Comparison of ENCODE assay signal across 1 cellular context in the genomic region with DNA sequence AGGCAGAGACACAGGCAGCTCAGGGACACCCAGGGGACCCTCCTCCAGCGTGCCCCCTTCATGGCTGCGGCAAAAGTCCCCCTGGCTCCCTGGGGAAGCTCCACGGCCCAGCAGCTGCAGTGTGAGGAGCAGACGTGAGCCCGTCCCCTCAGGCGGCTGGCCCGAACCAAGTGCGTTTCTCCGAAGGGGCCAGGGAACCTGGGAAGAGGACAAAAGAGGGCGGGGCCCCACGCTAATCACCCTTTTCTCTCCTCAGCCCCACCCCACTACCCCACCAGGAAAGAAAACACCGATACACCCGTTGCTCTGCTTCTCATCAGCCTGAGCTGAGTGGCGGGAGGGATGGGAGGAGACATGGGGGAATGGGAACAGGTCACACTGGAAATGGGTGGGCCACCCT.
TF ChIP-seq lines count a peak whose summit lies in the region.

A gene with protein sequence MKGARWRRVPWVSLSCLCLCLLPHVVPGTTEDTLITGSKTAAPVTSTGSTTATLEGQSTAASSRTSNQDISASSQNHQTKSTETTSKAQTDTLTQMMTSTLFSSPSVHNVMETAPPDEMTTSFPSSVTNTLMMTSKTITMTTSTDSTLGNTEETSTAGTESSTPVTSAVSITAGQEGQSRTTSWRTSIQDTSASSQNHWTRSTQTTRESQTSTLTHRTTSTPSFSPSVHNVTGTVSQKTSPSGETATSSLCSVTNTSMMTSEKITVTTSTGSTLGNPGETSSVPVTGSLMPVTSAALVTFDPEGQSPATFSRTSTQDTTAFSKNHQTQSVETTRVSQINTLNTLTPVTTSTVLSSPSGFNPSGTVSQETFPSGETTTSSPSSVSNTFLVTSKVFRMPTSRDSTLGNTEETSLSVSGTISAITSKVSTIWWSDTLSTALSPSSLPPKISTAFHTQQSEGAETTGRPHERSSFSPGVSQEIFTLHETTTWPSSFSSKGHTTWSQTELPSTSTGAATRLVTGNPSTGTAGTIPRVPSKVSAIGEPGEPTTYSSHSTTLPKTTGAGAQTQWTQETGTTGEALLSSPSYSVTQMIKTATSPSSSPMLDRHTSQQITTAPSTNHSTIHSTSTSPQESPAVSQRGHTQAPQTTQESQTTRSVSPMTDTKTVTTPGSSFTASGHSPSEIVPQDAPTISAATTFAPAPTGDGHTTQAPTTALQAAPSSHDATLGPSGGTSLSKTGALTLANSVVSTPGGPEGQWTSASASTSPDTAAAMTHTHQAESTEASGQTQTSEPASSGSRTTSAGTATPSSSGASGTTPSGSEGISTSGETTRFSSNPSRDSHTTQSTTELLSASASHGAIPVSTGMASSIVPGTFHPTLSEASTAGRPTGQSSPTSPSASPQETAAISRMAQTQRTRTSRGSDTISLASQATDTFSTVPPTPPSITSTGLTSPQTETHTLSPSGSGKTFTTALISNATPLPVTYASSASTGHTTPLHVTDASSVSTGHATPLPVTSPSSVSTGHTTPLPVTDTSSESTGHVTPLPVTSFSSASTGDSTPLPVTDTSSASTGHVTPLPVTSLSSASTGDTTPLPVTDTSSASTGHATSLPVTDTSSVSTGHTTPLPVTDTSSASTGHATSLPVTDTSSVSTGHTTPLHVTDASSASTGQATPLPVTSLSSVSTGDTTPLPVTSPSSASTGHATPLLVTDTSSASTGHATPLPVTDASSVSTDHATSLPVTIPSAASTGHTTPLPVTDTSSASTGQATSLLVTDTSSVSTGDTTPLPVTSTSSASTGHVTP (N-terminal part only) (minus strand): TSS at position 174 of the 400 bp plus-strand sequence. CDS start 112 bp downstream, at position 62.

TF ChIP-seq in IMR-90, 13 proteins besides CTCF, POLR2A, EP300 and RAD21:
- no peak for TF ChIP-seq MXI1 (IDR thresholded peaks at IDR 0.05; ENCODE audit: borderline replicate concordance, low read depth, low read length)
- no peak for TF ChIP-seq MAFK (IDR thresholded peaks at IDR 0.05; ENCODE audit: low read depth, low read length)
- TF ChIP-seq RCOR1 (IDR thresholded peaks at IDR 0.05; ENCODE audit: insufficient replicate concordance, low read length) = no peak
- no peak for TF ChIP-seq MAZ (IDR thresholded peaks at IDR 0.05; ENCODE audit: borderline replicate concordance, low read depth, low read length)
- TF ChIP-seq NFE2L2 (IDR thresholded peaks at IDR 0.05; ENCODE audit: low read depth, low read length) = no peak
- no peak for TF ChIP-seq SMC3 (IDR thresholded peaks at IDR 0.05; ENCODE audit: low read depth, low read length)
- TF ChIP-seq CHD1 (IDR thresholded peaks at IDR 0.05; ENCODE audit: low read depth, low read length) = no peak
TF ChIP-seq in IMR-90: peak in this region for 0.
